Comparison of ENCODE assay signal across 29 cellular contexts in genomic region chr3:21509706-21510105, GRCh38.
DNase-seq lines count a peak whose midpoint lies in the region; FAIRE-seq and TF ChIP-seq lines count a peak whose summit lies in the region.
"Had no signal": no experiment of that assay in that cellular context is flagged by ENCODE, and none has a peak within 500 bp of the region (broad histone marks: within the 10 kb centered on the region; RNA-seq: fewer than 3 reads in every experiment).

No MANE protein-coding gene starts in this region.

- H3K27me3 ChIP-seq in bronchial epithelial cell (ENCODE audit: control insufficient read depth, insufficient read depth, low read length), result no peaks in the 10 kb centered on the region
- no peaks in the 10 kb centered on the region for H3K27me3 ChIP-seq in osteoblast (ENCODE audit: insufficient read depth, low read length)
- H3K27me3 ChIP-seq: adrenal gland, dorsolateral prefrontal cortex, neural progenitor cell, testis had no signal

- no peak overlapping the region for H3K27ac ChIP-seq in osteoblast (ENCODE audit: low read depth, low read length)
- H3K27ac ChIP-seq: 22Rv1, adrenal gland, dorsolateral prefrontal cortex, left ventricle myocardium inferior, neural progenitor cell, parathyroid adenoma, testis had no signal

- no peak overlapping the region for H2AFZ ChIP-seq in osteoblast (ENCODE audit: low read length)
- H2AFZ ChIP-seq: neural progenitor cell, parathyroid adenoma had no signal

- H3K4me3 ChIP-seq in bronchial epithelial cell (ENCODE audit: low read depth, low read length), result no peak overlapping the region
- no peak overlapping the region for H3K4me3 ChIP-seq in skeletal muscle cell (ENCODE audit: low read depth, low read length)
- H3K4me3 ChIP-seq in osteoblast (ENCODE audit: insufficient read depth, low read length), result no peak overlapping the region
- H3K4me3 ChIP-seq: adrenal gland, dorsolateral prefrontal cortex, left ventricle myocardium inferior, neural progenitor cell, testis had no signal

- no peaks in the 10 kb centered on the region for H3K79me2 ChIP-seq in osteoblast (ENCODE audit: insufficient read depth, low read length)
- H3K79me2 ChIP-seq: parathyroid adenoma had no signal

- DNase-seq in SIG-M5 treated with dmso at 0.1 percent for 504 hours (lab: John Stamatoyannopoulos, UW; ENCODE audit: unreplicated experiment) (peak; percentile 5), SIG-M5 (lab: John Stamatoyannopoulos, UW) (no peak), NOMO-1 treated with DMSO at 0.1 percent for 48 hours (lab: John Stamatoyannopoulos, UW; ENCODE audit: unreplicated experiment) (peak; percentile 62), bronchial epithelial cell (ENCODE audit: low read depth) (peak; percentile 8), skeletal muscle cell (ENCODE audit: low read depth) (peak; percentile 12), HK-2 (ENCODE audit: unreplicated experiment) (no peak), NCI-H2107 treated with DMSO at 0.1 percent for 48 hours (lab: John Stamatoyannopoulos, UW; ENCODE audit: unreplicated experiment) (no peak), osteoblast (ENCODE audit: insufficient read length, low spot score, missing footprints) (no peak)
- DNase-seq: activated CD8-positive, alpha-beta memory T cell treated with anti-CD3 and anti-CD28 coated beads, Interleukin-2, amount 50 U/mL, for 48 hours; activated CD8-positive, alpha-beta T cell treated with anti-CD3 and anti-CD28 coated beads for 36 hours; activated naive CD4-positive, alpha-beta T cell treated with anti-CD3 and anti-CD28 coated beads, Interleukin-2, amount 10 ng/mL, durations not matched to agents 7 days and 5 days; adrenal gland; CD8-positive, alpha-beta T cell; dorsolateral prefrontal cortex; left ventricle myocardium inferior; mesendoderm; NCI-H1417 treated with DMSO at 0.1 percent for 48 hours; NCI-H2029 treated with DMSO at 0.1 percent for 48 hours; NCI-H774; OCI-M1; stimulated activated CD4-positive, alpha-beta T cell treated with anti-CD3 and anti-CD28 coated beads, Interleukin-1b, Interleukin-23, amount 100 ng/mL, for 48 hours; stimulated activated naive CD8-positive, alpha-beta T cell treated with anti-CD3 and anti-CD28 coated beads, Interleukin-15, Interleukin-2, amounts not matched to agents 100 U/mL and 50 U/mL, for 24 hours; T-helper 2 cell; testis had no signal

- no peak overlapping the region for H3K4me2 ChIP-seq in osteoblast (ENCODE audit: insufficient read depth, low read length)
- H3K4me2 ChIP-seq: neural progenitor cell had no signal

- H4K20me1 ChIP-seq in osteoblast (ENCODE audit: insufficient read depth, low read length), result no peaks in the 10 kb centered on the region

- TF ChIP-seq CTCF in bronchial epithelial cell (IDR thresholded peaks at IDR 0.05; ENCODE audit: insufficient read depth, low read length, severe bottlenecking), result no peak
- no peak for TF ChIP-seq CTCF in osteoblast (IDR thresholded peaks at IDR 0.05; ENCODE audit: extremely low read depth, low read depth, low read length)

- no peaks in the 10 kb centered on the region for H3K4me1 ChIP-seq in osteoblast (ENCODE audit: insufficient read depth, low read length)
- H3K4me1 ChIP-seq: adrenal gland, left ventricle myocardium inferior, neural progenitor cell, parathyroid adenoma, testis had no signal

- H3K9me3 ChIP-seq in osteoblast (ENCODE audit: low read depth, low read length), result peaks cover 3% of the 10 kb centered on the region
- H3K9me3 ChIP-seq: adrenal gland, left ventricle myocardium inferior, testis had no signal

- no peak for FAIRE-seq in bronchial epithelial cell (lab: Jason Lieb, UNC)
- FAIRE-seq: endometrium, islet of Langerhans had no signal

- H3K36me3 ChIP-seq in bronchial epithelial cell (ENCODE audit: control insufficient read depth, insufficient read depth, low read length), result no peaks in the 10 kb centered on the region
- no peaks in the 10 kb centered on the region for H3K36me3 ChIP-seq in osteoblast (ENCODE audit: insufficient read depth, low read length)
- H3K36me3 ChIP-seq: adrenal gland, left ventricle myocardium inferior, neural progenitor cell had no signal

Comparison
In these comparisons a context has a peak if more than half of its experiments do, and no peak if none do; other contexts are left out.
1. DNase-seq: peak in SIG-M5 treated with dmso at 0.1 percent for 504 hours (single experiment), NOMO-1 treated with DMSO at 0.1 percent for 48 hours (single experiment), bronchial epithelial cell (single experiment) and skeletal muscle cell (single experiment); none in SIG-M5 (single experiment), HK-2 (single experiment), NCI-H2107 treated with DMSO at 0.1 percent for 48 hours (single experiment) and osteoblast (single experiment).